8 cellular contexts compared by ENCODE assay signal in genomic region chr11:3579600-3580459, GRCh38.
A peak's percentile ranks its signal among the peaks of the same experiment; 100 is the strongest.
DNase-seq lines count a peak whose midpoint lies in the region; ATAC-seq and TF ChIP-seq lines count a peak whose summit lies in the region.
"Not testable (repeated sequence)": the region's sequence is repeated elsewhere in the genome, so short reads cannot be mapped to it uniquely, and the experiment has no call there.

No MANE protein-coding gene starts in this region.

- peak overlapping the region; percentile 19 for H4K8ac ChIP-seq in trophoblast cell (ENCODE audit: low read depth, low read length)

- not testable (repeated sequence) for ATAC-seq in lower lobe of right lung; upper lobe of left lung (ENCODE audit: low FRiP score in 2 of 2)

- DNase-seq in COLO668 (lab: John Stamatoyannopoulos, UW; ENCODE audit: unreplicated experiment) (peak; percentile 49), upper lobe of left lung (peak in 1 of 2 donors; percentile 60)
- not testable (repeated sequence) for DNase-seq in activated CD4-positive, alpha-beta T cell treated with anti-CD3 and anti-CD28 coated beads, Interleukin-2, amount 10 ng/mL, durations not matched to agents 7 days and 5 days; endodermal cell; lower lobe of right lung; trophoblast cell

- H3K9ac ChIP-seq in endodermal cell (ENCODE audit: extremely low read depth, low read length, poor library complexity, severe bottlenecking); trophoblast cell (ENCODE audit: low read length): not testable (repeated sequence)

- CTCF ChIA-PET in activated CD4-positive, alpha-beta T cell treated with anti-CD3 and anti-CD28 coated beads, Interleukin-2, amount 10 ng/mL, durations not matched to agents 7 days and 5 days (lab: Charles Lee): not testable (repeated sequence)

- peak overlapping the region in 3 of 4 donors; percentile 32 to 47 (median 47) for H3K4me3 Mint-ChIP-seq in IgD-negative memory B cell
- not testable (repeated sequence) for H3K4me3 Mint-ChIP-seq in activated CD4-positive, alpha-beta T cell treated with anti-CD3 and anti-CD28 coated beads, Interleukin-2, amount 10 ng/mL, durations not matched to agents 7 days and 5 days
- H3K4me3 Mint-ChIP-seq in activated naive CD8-positive, alpha-beta T cell: peak overlapping the region; percentile 75
- H3K4me3 Mint-ChIP-seq in endodermal cell: peak overlapping the region; percentile 71

- H3K36me3 ChIP-seq in endodermal cell (ENCODE audit: control insufficient read depth, insufficient read depth, low read length); lower lobe of right lung; trophoblast cell (ENCODE audit: control insufficient read depth in 1 of 2, insufficient read depth in 2 of 2, low read length in 2 of 2); upper lobe of left lung: not testable (repeated sequence)

- intact Hi-C loops in lower lobe of right lung (cut with DNase I): not testable (repeated sequence)

- not testable (repeated sequence) for TF ChIP-seq CTCF in endodermal cell (conservative IDR thresholded peaks at IDR 0.05); lower lobe of right lung (IDR thresholded peaks at IDR 0.05); upper lobe of left lung (IDR thresholded peaks at IDR 0.05)

- H2BK12ac ChIP-seq in trophoblast cell (ENCODE audit: low read length): not testable (repeated sequence)

- TF ChIP-seq POLR2A in upper lobe of left lung (IDR thresholded peaks at IDR 0.05): not testable (repeated sequence)

- not testable (repeated sequence) for H3K27ac Mint-ChIP-seq in IgD-negative memory B cell; activated naive CD8-positive, alpha-beta T cell; endodermal cell
- H3K27ac Mint-ChIP-seq in activated CD4-positive, alpha-beta T cell treated with anti-CD3 and anti-CD28 coated beads, Interleukin-2, amount 10 ng/mL, durations not matched to agents 7 days and 5 days: peak overlapping the region; percentile 31

- H3K27me3 Mint-ChIP-seq in IgD-negative memory B cell: peaks cover 20% of the 10 kb centered on the region
- H3K27me3 Mint-ChIP-seq in activated CD4-positive, alpha-beta T cell treated with anti-CD3 and anti-CD28 coated beads, Interleukin-2, amount 10 ng/mL, durations not matched to agents 7 days and 5 days: peaks cover 39% of the 10 kb centered on the region
- H3K27me3 Mint-ChIP-seq in activated naive CD8-positive, alpha-beta T cell: peaks cover 20% of the 10 kb centered on the region
- peaks cover 31% of the 10 kb centered on the region for H3K27me3 Mint-ChIP-seq in endodermal cell (ENCODE audit: insufficient read depth)

- H3K27me3 ChIP-seq in endodermal cell (ENCODE audit: control insufficient read depth, insufficient read depth, low read length, poor library complexity, severe bottlenecking); lower lobe of right lung (ENCODE audit: low read depth); trophoblast cell (ENCODE audit: insufficient read depth, low read length); upper lobe of left lung: not testable (repeated sequence)

- H3K4me2 ChIP-seq in trophoblast cell (ENCODE audit: low read length): peak overlapping the region; percentile 8

- H3K9me3 Mint-ChIP-seq in IgD-negative memory B cell; activated CD4-positive, alpha-beta T cell treated with anti-CD3 and anti-CD28 coated beads, Interleukin-2, amount 10 ng/mL, durations not matched to agents 7 days and 5 days; activated naive CD8-positive, alpha-beta T cell (ENCODE audit: low read depth); endodermal cell: not testable (repeated sequence)

- H3K23ac ChIP-seq in trophoblast cell (ENCODE audit: low read length): not testable (repeated sequence)

- not testable (repeated sequence) for TF ChIP-seq EP300 in upper lobe of left lung (IDR thresholded peaks at IDR 0.05)

- H2BK120ac ChIP-seq in trophoblast cell (ENCODE audit: insufficient read depth, low read length, poor library complexity): not testable (repeated sequence)

- peak overlapping the region; percentile 14 for H4K91ac ChIP-seq in trophoblast cell (ENCODE audit: low read depth, low read length)

- not testable (repeated sequence) for H2AFZ ChIP-seq in trophoblast cell (ENCODE audit: insufficient read depth, low read length, poor library complexity)

- not testable (repeated sequence) for H3K4me1 Mint-ChIP-seq in IgD-negative memory B cell; activated CD4-positive, alpha-beta T cell treated with anti-CD3 and anti-CD28 coated beads, Interleukin-2, amount 10 ng/mL, durations not matched to agents 7 days and 5 days; activated naive CD8-positive, alpha-beta T cell (ENCODE audit: low read depth)
- peaks cover 39% of the 10 kb centered on the region for H3K4me1 Mint-ChIP-seq in endodermal cell

- H3K4me1 ChIP-seq in endodermal cell (ENCODE audit: control insufficient read depth, insufficient read depth, low read length); lower lobe of right lung; trophoblast cell (ENCODE audit: control insufficient read depth in 1 of 2, insufficient read depth in 2 of 2, low read length in 2 of 2): not testable (repeated sequence)
- peaks cover 0 to 15% (median 6%) of the 10 kb centered on the region in 4 donors for H3K4me1 ChIP-seq in upper lobe of left lung

- not testable (repeated sequence) for H3K27ac ChIP-seq in endodermal cell (ENCODE audit: low read depth, low read length); lower lobe of right lung; trophoblast cell (ENCODE audit: low read depth, low read length); upper lobe of left lung

- H3K79me2 ChIP-seq in trophoblast cell (ENCODE audit: control insufficient read depth, insufficient read depth, low read length, poor library complexity): not testable (repeated sequence)

- POLR2A ChIA-PET in activated CD4-positive, alpha-beta T cell treated with anti-CD3 and anti-CD28 coated beads, Interleukin-2, amount 10 ng/mL, durations not matched to agents 7 days and 5 days (lab: Charles Lee): not testable (repeated sequence)

- H3K9me3 ChIP-seq in endodermal cell (ENCODE audit: control insufficient read depth, low read length); lower lobe of right lung; trophoblast cell (ENCODE audit: insufficient read depth, low read depth, low read length); upper lobe of left lung: not testable (repeated sequence)

- not testable (repeated sequence) for H2AK5ac ChIP-seq in trophoblast cell (ENCODE audit: low read length)

- H3K79me1 ChIP-seq in trophoblast cell (ENCODE audit: low read length): not testable (repeated sequence)

- 61 to 71% methylated on average over 9 to 23 of the region's 29 CpGs for WGBS in endodermal cell (ENCODE audit: insufficient coverage in 1 of 2, insufficient read length in 1 of 2), 2 experiments
- no CpG with 5 or more reads among the region's 29 CpGs for WGBS in trophoblast cell (ENCODE audit: extremely low coverage, insufficient coverage, insufficient read length)
- WGBS in upper lobe of left lung, 2 donors: 62 to 68% methylated on average over 22 to 24 of the region's 29 CpGs

- H3K18ac ChIP-seq in trophoblast cell (ENCODE audit: low read length): not testable (repeated sequence)

- H3K4me3 ChIP-seq in endodermal cell (ENCODE audit: low read length): peak overlapping the region; percentile 81
- H3K4me3 ChIP-seq in lower lobe of right lung: peak overlapping the region; percentile 50
- not testable (repeated sequence) for H3K4me3 ChIP-seq in trophoblast cell (ENCODE audit: low read depth, low read length)
- H3K4me3 ChIP-seq in upper lobe of left lung: peak overlapping the region in 3 of 4 donors; percentile 53 to 59 (median 58)

- not testable (repeated sequence) for H4K12ac ChIP-seq in trophoblast cell (ENCODE audit: low read depth, low read length)

- H3K14ac ChIP-seq in trophoblast cell (ENCODE audit: low read length): not testable (repeated sequence)

- H3K4ac ChIP-seq in trophoblast cell (ENCODE audit: low read depth, low read length): not testable (repeated sequence)

- H2BK5ac ChIP-seq in trophoblast cell (ENCODE audit: low read depth, low read length, poor library complexity): not testable (repeated sequence)

- not testable (repeated sequence) for H3K36me3 Mint-ChIP-seq in IgD-negative memory B cell; activated CD4-positive, alpha-beta T cell treated with anti-CD3 and anti-CD28 coated beads, Interleukin-2, amount 10 ng/mL, durations not matched to agents 7 days and 5 days (ENCODE audit: low read depth); activated naive CD8-positive, alpha-beta T cell; endodermal cell (ENCODE audit: low read depth)
